ENCODE assay signal across 1 cellular context in genomic region chr10:84344560-84344959, GRCh38.
TF ChIP-seq lines count a peak whose summit lies in the region.

No MANE protein-coding gene starts in this region.

TF ChIP-seq in GM12878, 131 proteins besides CTCF, POLR2A, EP300 and RAD21:
- no peak; a peak in 1 of 4 replicates for TF ChIP-seq IKZF2 (IDR thresholded peaks at IDR 0.05)
- peak; percentile 65 for TF ChIP-seq EED (IDR thresholded peaks at IDR 0.05; ENCODE audit: low read depth)
- TF ChIP-seq IKZF1 (conservative IDR thresholded peaks at IDR 0.05): 0 out of 2 replicates have a peak, but pooled peaks have one; percentile 28
- peak; percentile 62 for TF ChIP-seq RUNX3 (IDR thresholded peaks at IDR 0.05; ENCODE audit: low read length)
TF ChIP-seq in GM12878: peak in this region for 3.
